26 cellular contexts compared by ENCODE assay signal in the genomic region with DNA sequence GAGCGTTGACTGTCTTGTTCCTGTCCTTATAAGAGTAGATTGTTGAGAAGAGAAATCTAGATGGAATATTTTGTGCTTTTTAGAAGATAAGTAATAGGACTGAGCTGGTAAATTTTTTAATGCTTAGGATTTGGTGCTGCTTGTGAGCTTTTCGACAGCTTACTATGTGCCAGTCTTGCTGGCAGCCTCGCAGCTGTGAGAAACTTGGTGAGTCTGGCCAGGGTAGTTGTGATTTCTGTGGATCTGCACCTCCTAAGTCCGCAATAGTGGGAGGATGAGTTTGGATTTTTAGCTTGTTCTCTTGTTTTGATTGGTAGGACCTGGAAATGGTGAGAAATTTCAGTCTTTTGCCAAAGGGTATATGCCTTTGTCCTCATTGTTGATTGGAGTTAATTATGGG. TPM values are rescaled to one million over a fixed set of nuclear protein-coding genes. Genes with fewer than 3 reads are reported as not detected.
DNase-seq lines count a peak whose midpoint lies in the region; ATAC-seq and TF ChIP-seq lines count a peak whose summit lies in the region.
"Had no signal": no experiment of that assay in that cellular context is flagged by ENCODE, and none has a peak within 500 bp of the region (broad histone marks: within the 10 kb centered on the region; RNA-seq: fewer than 3 reads in every experiment).

No MANE protein-coding gene starts in this region.

- POLR2A ChIA-PET in SK-N-SH (lab: Yijun Ruan, JAX) (interaction anchor here (1.0 kb wide), 1 partner anchor 59 kb away, joined by 3 read pairs; no protein-coding TSS in a partner anchor), PC-9 (lab: Charles Lee; ENCODE audit: unreplicated experiment) (interaction anchor here (0.6 kb wide), 1 partner anchor 95 kb away, joined by 3 read pairs; no protein-coding TSS in a partner anchor)

- H3K9ac ChIP-seq in SK-N-SH (no peak overlapping the region), mesendoderm (ENCODE audit: low read length) (no peak overlapping the region)

- H3K9me3 ChIP-seq in SK-N-SH (no peaks in the 10 kb centered on the region), PC-9 (ENCODE audit: insufficient read depth, low read depth) (no peaks in the 10 kb centered on the region), HAP-1 (no peaks in the 10 kb centered on the region)
- H3K9me3 ChIP-seq: Peyer's patch, spleen, stomach had no signal

- WGBS in SK-N-SH (ENCODE audit: low lambda C conversion rate), result 95% methylated on average over 4 of the region's 4 CpGs
- WGBS in mesendoderm (ENCODE audit: extremely low coverage, insufficient coverage, low lambda C conversion rate), result no CpG with 5 or more reads among the region's 4 CpGs

- no peak overlapping the region for H2BK120ac ChIP-seq in mesendoderm (ENCODE audit: low read depth, low read length)

- no peak overlapping the region for H3K27ac Mint-ChIP-seq in stimulated activated effector memory CD8-positive, alpha-beta T cell treated with anti-CD3 and anti-CD28 coated beads, Interleukin-12 subunit alpha, Interleukin-12 subunit beta, amount 100 ng/mL, for 72 hours
- H3K27ac Mint-ChIP-seq: activated CD8-positive, alpha-beta T cell treated with anti-CD3 and anti-CD28 coated beads for 36 hours had no signal

- H3K18ac ChIP-seq in mesendoderm (ENCODE audit: low read length), result no peak overlapping the region

- H4K5ac ChIP-seq in mesendoderm (ENCODE audit: low read length), result no peak overlapping the region

- H3F3A ChIP-seq in SK-N-SH (replicated peaks; ENCODE audit: insufficient read depth), result peaks cover 6% of the 10 kb centered on the region
- H3F3A ChIP-seq in PC-9 (ENCODE audit: insufficient read depth, low read depth), result peaks cover 8% of the 10 kb centered on the region; the same call in 1 of the 2 replicates

- H3K9me2 ChIP-seq in SK-N-SH (no peaks in the 10 kb centered on the region), PC-9 (ENCODE audit: insufficient read depth) (no peaks in the 10 kb centered on the region)

- H4K20me1 ChIP-seq in SK-N-SH (ENCODE audit: insufficient read depth), result peaks cover 65% of the 10 kb centered on the region
- peaks cover 25% of the 10 kb centered on the region for H4K20me1 ChIP-seq in PC-9 (ENCODE audit: insufficient read depth)

- no peak overlapping the region for H2AK5ac ChIP-seq in mesendoderm (ENCODE audit: low read length)

- H3K27me3 ChIP-seq in SK-N-SH (ENCODE audit: insufficient read depth) (no peaks in the 10 kb centered on the region), PC-9 (ENCODE audit: insufficient read depth, low read depth) (no peaks in the 10 kb centered on the region), mesendoderm (ENCODE audit: insufficient read depth, low read length, poor library complexity) (no peaks in the 10 kb centered on the region), HAP-1 (ENCODE audit: low read depth) (no peaks in the 10 kb centered on the region)
- H3K27me3 ChIP-seq: Peyer's patch, spleen, stomach had no signal

- no peak overlapping the region for H3K4ac ChIP-seq in mesendoderm (ENCODE audit: low read depth, low read length)

- in situ Hi-C loops in HAP-1 (cut with MboI; ENCODE audit: low sequenced_read_pairs), result no loop called here

- TF ChIP-seq RAD21 in SK-N-SH (IDR thresholded peaks at IDR 0.05; ENCODE audit: low read length), result no peak

- CTCF ChIA-PET in SK-N-SH (lab: Yijun Ruan, JAX) (interaction anchor here (2.3 to 24.7 kb wide), 4 partner anchors 8 to 61 kb away, joined by 11 to 423 read pairs (median 158); no protein-coding TSS in a partner anchor), PC-9 (lab: Charles Lee) (no interaction called here)

- H3K9me3 Mint-ChIP-seq in stimulated activated effector memory CD8-positive, alpha-beta T cell treated with anti-CD3 and anti-CD28 coated beads, Interleukin-12 subunit alpha, Interleukin-12 subunit beta, amount 100 ng/mL, for 72 hours, result no peaks in the 10 kb centered on the region
- H3K9me3 Mint-ChIP-seq: activated CD8-positive, alpha-beta T cell treated with anti-CD3 and anti-CD28 coated beads for 36 hours; naive thymus-derived CD8-positive, alpha-beta T cell had no signal

- H2AFZ ChIP-seq in SK-N-SH (ENCODE audit: low read depth), result no peak overlapping the region
- H2AFZ ChIP-seq in PC-9, result no peak overlapping the region

- H3K23ac ChIP-seq in mesendoderm (ENCODE audit: low read length), result peak overlapping the region; percentile 15

- no peak overlapping the region for H4K8ac ChIP-seq in mesendoderm (ENCODE audit: low read depth, low read length)

- H3K4me3 Mint-ChIP-seq in stimulated activated effector memory CD8-positive, alpha-beta T cell treated with anti-CD3 and anti-CD28 coated beads, Interleukin-12 subunit alpha, Interleukin-12 subunit beta, amount 100 ng/mL, for 72 hours, result no peak overlapping the region
- H3K4me3 Mint-ChIP-seq: activated CD8-positive, alpha-beta T cell treated with anti-CD3 and anti-CD28 coated beads for 36 hours had no signal

- TF ChIP-seq CTCF in SK-N-SH (IDR thresholded peaks at IDR 0.05), result no peak
- TF ChIP-seq CTCF in PC-9 (conservative IDR thresholded peaks at IDR 0.05), result no peak

- H3K79me2 ChIP-seq in SK-N-SH (ENCODE audit: insufficient read depth) (peaks cover 77% of the 10 kb centered on the region), PC-9 (ENCODE audit: low read depth) (peaks cover 60% of the 10 kb centered on the region), mesendoderm (ENCODE audit: control insufficient read depth, insufficient read depth, low read length) (peaks cover 24% of the 10 kb centered on the region)

- H2BK15ac ChIP-seq in mesendoderm (replicated peaks; ENCODE audit: low read depth), result no peak overlapping the region

- H3K79me1 ChIP-seq in mesendoderm (ENCODE audit: low read length), result peaks cover 15% of the 10 kb centered on the region

- no peak overlapping the region; a peak in 1 of 4 replicates for H3K27ac ChIP-seq in SK-N-SH (ENCODE audit: low read depth in 2 of 2, low read length in 1 of 2)
- no peak overlapping the region for H3K27ac ChIP-seq in PC-9
- H3K27ac ChIP-seq in mesendoderm (ENCODE audit: low read depth, low read length), result no peak overlapping the region
- H3K27ac ChIP-seq: Peyer's patch, spleen, stomach had no signal

- ATAC-seq in SK-N-SH treated with all-trans-retinoic acid at 6 μM for 48 hours (no peak), HG03521 (IDR thresholded peaks at IDR 0.05; ENCODE audit: unreplicated experiment) (no peak)
- no peak for ATAC-seq in stimulated activated effector memory CD8-positive, alpha-beta T cell treated with anti-CD3 and anti-CD28 coated beads, Interleukin-12 subunit alpha, Interleukin-12 subunit beta, amount 100 ng/mL, for 72 hours
- ATAC-seq: activated CD8-positive, alpha-beta T cell treated with anti-CD3 and anti-CD28 coated beads for 36 hours; naive thymus-derived CD8-positive, alpha-beta T cell had no signal

- 0 out of 2 replicates have a peak overlapping the region, but pooled peaks have one; percentile 89 for H3K4me2 ChIP-seq in SK-N-SH
- H3K4me2 ChIP-seq in PC-9, result peak overlapping the region; percentile 95; the same call in 1 of the 2 replicates
- no peak overlapping the region for H3K4me2 ChIP-seq in mesendoderm (ENCODE audit: low read length)

- no peak overlapping the region; a peak in 1 of 4 replicates for H3K4me3 ChIP-seq in SK-N-SH (ENCODE audit: low read depth in 2 of 2, low read length in 1 of 2)
- H3K4me3 ChIP-seq in PC-9, result no peak overlapping the region
- no peak overlapping the region for H3K4me3 ChIP-seq in mesendoderm (ENCODE audit: low read length)
- H3K4me3 ChIP-seq in HAP-1, result no peak overlapping the region
- H3K4me3 ChIP-seq: Peyer's patch, spleen had no signal

- no peak overlapping the region for H2BK5ac ChIP-seq in mesendoderm (ENCODE audit: low read length)

- no peak for DNase-seq in SK-N-SH
- DNase-seq in PC-9, result no peak
- DNase-seq in mesendoderm, result no peak
- peak; percentile 35 for DNase-seq in superior temporal gyrus (ENCODE audit: extremely low spot score)
- DNase-seq in HAP-1 (ENCODE audit: low spot score in 2 of 2), result no peak
- DNase-seq in stimulated activated effector memory CD8-positive, alpha-beta T cell treated with anti-CD3 and anti-CD28 coated beads, Interleukin-12 subunit alpha, Interleukin-12 subunit beta, amount 100 ng/mL, for 72 hours (ENCODE audit: low spot score in 2 of 2), result no peak
- DNase-seq: activated CD8-positive, alpha-beta T cell treated with anti-CD3 and anti-CD28 coated beads for 36 hours; activated naive CD4-positive, alpha-beta T cell; activated T-cell treated with anti-CD3 and anti-CD28 coated beads, Interleukin-2, amount 50 U/mL, for 1 hour; Calu3; central memory CD4-positive, alpha-beta T cell; foreskin melanocyte; KBM-7; naive thymus-derived CD8-positive, alpha-beta T cell; NCI-H2029; NCI-H226; NCI-H82; Peyer's patch; spleen; stimulated activated CD4-positive, alpha-beta T cell treated with anti-CD3 and anti-CD28 coated beads, Interleukin-4, amount 100 ng/mL, for 24 hours; stomach; T-helper 9 cell had no signal

- intact Hi-C loops in PC-9 (cut with micrococcal nuclease; ENCODE audit: unreplicated experiment), result no loop called here

- no TSS peak for BruUV-seq in PC-9 (replicated peaks; lab: Mats Ljungman, UMichigan)

- H3K56ac ChIP-seq in mesendoderm (ENCODE audit: low read length), result no peak overlapping the region

- TF ChIP-seq EP300 in SK-N-SH (IDR thresholded peaks at IDR 0.05; ENCODE audit: borderline replicate concordance in 1 of 2, low read depth in 1 of 2, low read length in 1 of 2), result no peak

- peaks cover 50% of the 10 kb centered on the region for H3K4me1 Mint-ChIP-seq in stimulated activated effector memory CD8-positive, alpha-beta T cell treated with anti-CD3 and anti-CD28 coated beads, Interleukin-12 subunit alpha, Interleukin-12 subunit beta, amount 100 ng/mL, for 72 hours

- no peaks in the 10 kb centered on the region for H3K36me3 ChIP-seq in SK-N-SH (replicated peaks in 1 of 2; ENCODE audit: control insufficient read depth in 1 of 2, insufficient read depth in 2 of 2, low read length in 1 of 2)
- no peaks in the 10 kb centered on the region for H3K36me3 ChIP-seq in PC-9 (ENCODE audit: low read depth)
- no peaks in the 10 kb centered on the region for H3K36me3 ChIP-seq in mesendoderm (ENCODE audit: control insufficient read depth, insufficient read depth, low read length)
- no peaks in the 10 kb centered on the region; the same call in 1 of the 2 replicates for H3K36me3 ChIP-seq in HAP-1 (replicated peaks)
- H3K36me3 ChIP-seq: Peyer's patch, spleen, stomach had no signal

- H3K4me1 ChIP-seq in SK-N-SH (ENCODE audit: control insufficient read depth in 1 of 2, insufficient read depth in 2 of 2, low read depth in 1 of 2, low read length in 1 of 2) (peaks cover 7 to 34% of the 10 kb centered on the region in 2 experiments; a peak in 2 of 4 replicates), PC-9 (replicated peaks; ENCODE audit: insufficient read depth) (peaks cover 29% of the 10 kb centered on the region), mesendoderm (ENCODE audit: control insufficient read depth, low read depth, low read length) (peaks cover 9% of the 10 kb centered on the region), HAP-1 (peaks cover 47% of the 10 kb centered on the region)

- H3K36me3 Mint-ChIP-seq in stimulated activated effector memory CD8-positive, alpha-beta T cell treated with anti-CD3 and anti-CD28 coated beads, Interleukin-12 subunit alpha, Interleukin-12 subunit beta, amount 100 ng/mL, for 72 hours, result no peaks in the 10 kb centered on the region
- H3K36me3 Mint-ChIP-seq: naive thymus-derived CD8-positive, alpha-beta T cell had no signal

RNA-seq across cellular contexts. Expression of a gene that starts 3.6 kb away (rescaled TPM):
- polyA plus RNA-seq in SK-N-SH (2012; rRNA removed), result 7.4 and 10.0 TPM in 2 replicates
- polyA plus RNA-seq in SK-N-SH (2012; cell fraction: cytosol; rRNA removed), result 5.2 and 7.2 TPM in 2 replicates
- 13.0 and 14.1 TPM in 2 replicates for polyA plus RNA-seq in SK-N-SH (2012; cell fraction: nucleus; rRNA removed)
- 14.2 and 19.6 TPM in 2 replicates for total RNA-seq in PC-9 (2021)
- polyA plus RNA-seq in mesendoderm (2013, experiment 1 of 2), result 12.2 TPM
- 12.5 TPM for polyA plus RNA-seq in mesendoderm (2013, experiment 2 of 2)

RNA-seq across cellular contexts. Expression of a gene that starts 11.5 kb away (rescaled TPM):
- polyA plus RNA-seq in SK-N-SH (2012; rRNA removed), result 0.02 TPM in 2 replicates
- under 0.01 and 0.01 TPM in 2 replicates for polyA plus RNA-seq in SK-N-SH (2012; cell fraction: cytosol; rRNA removed)
- 0.05 and 0.06 TPM in 2 replicates for polyA plus RNA-seq in SK-N-SH (2012; cell fraction: nucleus; rRNA removed)
- 0.57 and 0.58 TPM in 2 replicates for total RNA-seq in PC-9 (2021)
- polyA plus RNA-seq in mesendoderm (2013, experiment 1 of 2), result 0.01 TPM
- 0.01 TPM for polyA plus RNA-seq in mesendoderm (2013, experiment 2 of 2)
- total RNA-seq: A172, epithelial cell of proximal tubule had no signal
- polyA plus RNA-seq: naive thymus-derived CD8-positive, alpha-beta T cell had no signal

RNA-seq across cellular contexts. Expression of a gene that starts 58.3 kb away (rescaled TPM):
- polyA plus RNA-seq in SK-N-SH (2012; rRNA removed), result 35.5 and 42.8 TPM in 2 replicates
- polyA plus RNA-seq in SK-N-SH (2012; cell fraction: cytosol; rRNA removed), result 45.2 and 48.4 TPM in 2 replicates
- 19.9 and 25.2 TPM in 2 replicates for polyA plus RNA-seq in SK-N-SH (2012; cell fraction: nucleus; rRNA removed)
- 50.6 and 56.2 TPM in 2 replicates for total RNA-seq in PC-9 (2021)
- polyA plus RNA-seq in mesendoderm (2013, experiment 1 of 2), result 78.4 TPM
- polyA plus RNA-seq in mesendoderm (2013, experiment 2 of 2), result 79.1 TPM
